ENCODE assay signal across 4 cellular contexts in the genomic region with DNA sequence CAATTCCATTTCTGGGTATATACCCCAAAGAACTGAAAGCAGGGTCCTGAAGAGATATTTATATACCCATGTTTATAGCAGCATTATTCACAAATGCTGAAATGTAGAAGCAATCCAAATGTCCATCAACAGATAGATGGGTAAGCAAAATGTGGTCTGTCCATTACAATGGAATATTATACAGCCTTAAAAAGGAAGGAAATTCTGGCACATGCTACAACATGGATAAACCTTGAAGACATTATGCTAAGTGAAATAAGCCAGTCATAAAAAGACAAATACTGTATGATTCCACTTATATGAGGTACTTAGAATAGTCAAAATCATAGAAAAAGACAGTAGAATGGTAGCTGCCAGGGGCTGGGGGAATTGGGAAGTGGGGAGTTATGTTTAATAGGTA.
DNase-seq lines count a peak whose midpoint lies in the region; ATAC-seq, FAIRE-seq and TF ChIP-seq lines count a peak whose summit lies in the region.
"Not testable (repeated sequence)": the region's sequence is repeated elsewhere in the genome, so short reads cannot be mapped to it uniquely, and the experiment has no call there.

No MANE protein-coding gene starts in this region.

- H3K4me1 ChIP-seq in A549 (peaks cover 12% of the 10 kb centered on the region), astrocyte (ENCODE audit: insufficient read depth, low read length) (peaks cover 14% of the 10 kb centered on the region)
- H3K4me1 ChIP-seq in HEK293 (ENCODE audit: control insufficient read depth, insufficient read depth, low read length); K562 (replicated peaks in 1 of 2; ENCODE audit: control insufficient read depth in 2 of 2, insufficient read depth in 2 of 2, low read length in 2 of 2): not testable (repeated sequence)

- not testable (repeated sequence) for H3K27me3 ChIP-seq in astrocyte (ENCODE audit: insufficient read depth, low read length); K562 (ENCODE audit: control insufficient read depth in 2 of 2, insufficient read depth in 2 of 2, low read length in 2 of 2)

- H4K20me1 ChIP-seq in astrocyte (ENCODE audit: insufficient read depth, low read length); K562 (replicated peaks; ENCODE audit: control insufficient read depth, insufficient read depth, low read length): not testable (repeated sequence)

- not testable (repeated sequence) for H3K4me3 ChIP-seq in A549; HEK293 (ENCODE audit: low read depth, low read length); astrocyte (ENCODE audit: insufficient read depth, low read depth, low read length); K562

- not testable (repeated sequence) for TF ChIP-seq RAD21 in A549 (conservative IDR thresholded peaks at IDR 0.05 in 1 of 2, IDR thresholded peaks at IDR 0.05 in 1 of 2); K562 (CRISPR knock-in tag; conservative IDR thresholded peaks at IDR 0.05 in 1 of 2, IDR thresholded peaks at IDR 0.05 in 1 of 2)

- H3K27ac ChIP-seq in A549; HEK293 (ENCODE audit: extremely low read depth, low read depth, low read length); astrocyte (ENCODE audit: low read depth, low read length); K562 (ENCODE audit: extremely low read depth, low read depth, low read length): not testable (repeated sequence)

- DNase-seq in A549 (ENCODE audit: low read depth in 1 of 2, low spot score in 1 of 2); astrocyte (ENCODE audit: low read depth); K562 (ENCODE audit: extremely low read depth in 1 of 4, low spot score in 3 of 4): not testable (repeated sequence)

- not testable (repeated sequence) for H3K9ac ChIP-seq in astrocyte (ENCODE audit: low read length); K562 (ENCODE audit: insufficient read depth in 1 of 2, low read depth in 2 of 2, low read length in 2 of 2)

- not testable (repeated sequence) for BruUV-seq in K562 (replicated peaks; lab: Mats Ljungman, UMichigan)

- in situ Hi-C loops in K562 (cut with MboI), result not testable (repeated sequence)

- not testable (repeated sequence) for TF ChIP-seq EP300 in A549 (IDR thresholded peaks at IDR 0.05); K562 (IDR thresholded peaks at IDR 0.05; ENCODE audit: low read length)

- H3K79me2 ChIP-seq in astrocyte (ENCODE audit: insufficient read depth, low read length); K562 (ENCODE audit: control insufficient read depth, insufficient read depth, low read length): not testable (repeated sequence)

- not testable (repeated sequence) for H3K36me3 ChIP-seq in HEK293 (ENCODE audit: control insufficient read depth in 2 of 2, insufficient read depth in 1 of 2, low read length in 2 of 2); astrocyte (ENCODE audit: insufficient read depth, low read length); K562 (ENCODE audit: control insufficient read depth, insufficient read depth, low read length)

- ATAC-seq in A549, K562: not testable (repeated sequence)

- not testable (repeated sequence) for H3K9me3 Mint-ChIP-seq in astrocyte (ENCODE audit: unreplicated experiment)

- POLR2A ChIA-PET in A549 (lab: Yijun Ruan, JAX); K562 (lab: Yijun Ruan, JAX): not testable (repeated sequence)
- POLR2A ChIA-PET in HEK293 (lab: Yijun Ruan, JAX), result interaction anchor here (0.7 kb wide), 2 partner anchors 293 to 657 kb away, joined by 3 read pairs; no protein-coding TSS in a partner anchor

- TF ChIP-seq CTCF in A549 (IDR thresholded peaks at IDR 0.05); HEK293 (tag by site-specific recombination; IDR thresholded peaks at IDR 0.05); astrocyte (IDR thresholded peaks at IDR 0.05; ENCODE audit: insufficient read depth, low read depth, low read length); K562 (IDR thresholded peaks at IDR 0.05 in 2 of 3, conservative IDR thresholded peaks at IDR 0.05 in 1 of 3; ENCODE audit: insufficient read depth in 2 of 3, low read depth in 1 of 3, low read length in 3 of 3): not testable (repeated sequence)

- not testable (repeated sequence) for H3K4me2 ChIP-seq in A549; astrocyte (ENCODE audit: low read length); K562 (ENCODE audit: insufficient read depth, low read length)

- H3K27me3 Mint-ChIP-seq in astrocyte (ENCODE audit: low read depth, unreplicated experiment), result not testable (repeated sequence)

- H3K9me3 ChIP-seq in A549; HEK293 (ENCODE audit: control insufficient read depth, insufficient read depth, low read depth, low read length); astrocyte (ENCODE audit: insufficient read depth, low read depth, low read length); K562 (replicated peaks; ENCODE audit: control insufficient read depth, insufficient read depth, low read depth, low read length): not testable (repeated sequence)

- H2AFZ ChIP-seq in astrocyte (ENCODE audit: low read depth, low read length); K562 (ENCODE audit: low read depth, low read length): not testable (repeated sequence)

- CTCF ChIA-PET in A549 (lab: Yijun Ruan, JAX); HEK293 (lab: Yijun Ruan, JAX); K562 (lab: Yijun Ruan, JAX; ENCODE audit: low intra/inter-chr PET ratio): not testable (repeated sequence)

- TF ChIP-seq POLR2A in A549 (IDR thresholded peaks at IDR 0.05; ENCODE audit: low read length); K562 (conservative IDR thresholded peaks at IDR 0.05): not testable (repeated sequence)

- H3K27ac Mint-ChIP-seq in astrocyte (ENCODE audit: unreplicated experiment), result not testable (repeated sequence)

- H3K9me1 ChIP-seq in K562 (ENCODE audit: control insufficient read depth, insufficient read depth, low read length), result not testable (repeated sequence)

- H3K4me3 Mint-ChIP-seq in astrocyte (ENCODE audit: unreplicated experiment), result not testable (repeated sequence)

- peaks cover 14% of the 10 kb centered on the region for H3K4me1 Mint-ChIP-seq in astrocyte (ENCODE audit: low read depth, unreplicated experiment)

- FAIRE-seq in A549 (lab: Jason Lieb, UNC), result peak; percentile 56
- FAIRE-seq in astrocyte (lab: Jason Lieb, UNC), result peak; percentile 32
- FAIRE-seq in K562 (lab: Jason Lieb, UNC), result not testable (repeated sequence)

- not testable (repeated sequence) for H3K36me3 Mint-ChIP-seq in astrocyte (ENCODE audit: low read depth, unreplicated experiment)

- intact Hi-C loops in K562 (cut with micrococcal nuclease), result not testable (repeated sequence)

TF ChIP-seq in HEK293, 187 proteins besides CTCF, POLR2A, EP300 and RAD21:
- TF ChIP-seq, protein P1, sequence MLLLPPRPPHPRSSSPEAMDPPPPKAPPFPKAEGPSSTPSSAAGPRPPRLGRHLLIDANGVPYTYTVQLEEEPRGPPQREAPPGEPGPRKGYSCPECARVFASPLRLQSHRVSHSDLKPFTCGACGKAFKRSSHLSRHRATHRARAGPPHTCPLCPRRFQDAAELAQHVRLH (tag by site-specific recombination; IDR thresholded peaks at IDR 0.05), result 0 out of 2 replicates have a peak, but pooled peaks have one; percentile 14
- peak; percentile 78 for TF ChIP-seq ZNF146 (tag by site-specific recombination; IDR thresholded peaks at IDR 0.05)

TF ChIP-seq in K562, 482 proteins besides CTCF, POLR2A, EP300 and RAD21:
- TF ChIP-seq ZNF146 (CRISPR knock-in tag; IDR thresholded peaks at IDR 0.05; ENCODE audit: unreplicated experiment), result peak; percentile 84
